Comparison of ENCODE assay signal across 26 cellular contexts in genomic region chr10:121498071-121498470, GRCh38.
A peak's percentile ranks its signal among the peaks of the same experiment; 100 is the strongest.
DNase-seq lines count a peak whose midpoint lies in the region; ATAC-seq and TF ChIP-seq lines count a peak whose summit lies in the region.
"Had no signal": no experiment of that assay in that cellular context is flagged by ENCODE, and none has a peak within 500 bp of the region (broad histone marks: within the 10 kb centered on the region; RNA-seq: fewer than 3 reads in every experiment).

No MANE protein-coding gene starts in this region.

- peaks cover 25% of the 10 kb centered on the region for H3K4me1 Mint-ChIP-seq in endodermal cell
- peaks cover 23% of the 10 kb centered on the region for H3K4me1 Mint-ChIP-seq in neural progenitor cell

- 80 to 84% methylated on average over 3 of the region's 3 CpGs for WGBS in endodermal cell (ENCODE audit: insufficient coverage in 1 of 2, insufficient read length in 1 of 2), 2 experiments
- WGBS in gastroesophageal sphincter (ENCODE audit: low coverage in 1 of 2), 2 donors = 74 to 94% methylated on average over 2 to 3 of the region's 3 CpGs

- TF ChIP-seq CTCF in DOHH2 (IDR thresholded peaks at IDR 0.05; ENCODE audit: low read depth, low read length, poor library complexity, severe bottlenecking) (peak; percentile 38), OCI-LY1 (IDR thresholded peaks at IDR 0.05; ENCODE audit: low read length) (peak; percentile 28; the same call in 1 of the 2 replicates), endodermal cell (conservative IDR thresholded peaks at IDR 0.05) (peak; percentile 69), neural progenitor cell (IDR thresholded peaks at IDR 0.05) (peak; percentile 35), gastroesophageal sphincter (IDR thresholded peaks at IDR 0.05) (no peak)

- no peak overlapping the region for H2AFZ ChIP-seq in OCI-LY1 (ENCODE audit: low read length)
- no peak overlapping the region for H2AFZ ChIP-seq in neural progenitor cell (replicated peaks)

- H3K27me3 Mint-ChIP-seq in endodermal cell (ENCODE audit: insufficient read depth) = no peaks in the 10 kb centered on the region
- H3K27me3 Mint-ChIP-seq in neural progenitor cell (ENCODE audit: insufficient read depth, low read depth) = peaks cover 5% of the 10 kb centered on the region
- H3K27me3 Mint-ChIP-seq: progenitor cell of endocrine pancreas had no signal

- H3K36me3 ChIP-seq in DOHH2 (ENCODE audit: control insufficient read depth, low read length) (no peaks in the 10 kb centered on the region), OCI-LY1 (ENCODE audit: insufficient read depth, low read length) (no peaks in the 10 kb centered on the region), endodermal cell (ENCODE audit: control insufficient read depth, insufficient read depth, low read length) (peaks cover 55% of the 10 kb centered on the region), neural progenitor cell (peaks cover 10% of the 10 kb centered on the region), gastroesophageal sphincter (peaks cover 0 to 48% of the 10 kb centered on the region in 2 donors)
- H3K36me3 ChIP-seq: neutrophil had no signal

- no peak for TF ChIP-seq POLR2A in gastroesophageal sphincter (IDR thresholded peaks at IDR 0.05)

- H3K4me1 ChIP-seq in DOHH2 (ENCODE audit: control insufficient read depth, low read length) (no peaks in the 10 kb centered on the region), OCI-LY1 (ENCODE audit: insufficient read depth, low read length, severe bottlenecking) (no peaks in the 10 kb centered on the region), endodermal cell (ENCODE audit: control insufficient read depth, insufficient read depth, low read length) (peaks cover 3% of the 10 kb centered on the region), neural progenitor cell (peaks cover 8% of the 10 kb centered on the region), gastroesophageal sphincter (peaks cover 0 to 13% (median 0%) of the 10 kb centered on the region in 3 donors)

- H3K27ac ChIP-seq in DOHH2 (ENCODE audit: low read depth, low read length) = no peak overlapping the region
- H3K27ac ChIP-seq in OCI-LY1 (ENCODE audit: low read depth, low read length, poor library complexity, severe bottlenecking) = no peak overlapping the region
- no peak overlapping the region for H3K27ac ChIP-seq in endodermal cell (ENCODE audit: low read depth, low read length)
- no peak overlapping the region for H3K27ac ChIP-seq in neural progenitor cell
- H3K27ac ChIP-seq in gastroesophageal sphincter = no peak overlapping the region
- H3K27ac ChIP-seq: KMS-11, neutrophil had no signal

- H3K9me3 ChIP-seq in DOHH2 (ENCODE audit: control insufficient read depth, insufficient read depth, low read length) (no peaks in the 10 kb centered on the region), OCI-LY1 (ENCODE audit: low read length) (no peaks in the 10 kb centered on the region), endodermal cell (ENCODE audit: control insufficient read depth, low read length) (no peaks in the 10 kb centered on the region), neural progenitor cell (ENCODE audit: low read depth) (no peaks in the 10 kb centered on the region), gastroesophageal sphincter (no peaks in the 10 kb centered on the region)
- H3K9me3 ChIP-seq: neutrophil, sigmoid colon had no signal

- no peaks in the 10 kb centered on the region for H4K20me1 ChIP-seq in DOHH2 (ENCODE audit: control insufficient read depth, insufficient read depth, low read depth, low read length)
- no peaks in the 10 kb centered on the region for H4K20me1 ChIP-seq in OCI-LY1 (ENCODE audit: insufficient read depth, low read length)
- peaks cover 53% of the 10 kb centered on the region for H4K20me1 ChIP-seq in neural progenitor cell (ENCODE audit: low read depth)

- H3K4me2 ChIP-seq in DOHH2 (ENCODE audit: low read length) (no peak overlapping the region), OCI-LY1 (ENCODE audit: low read length) (no peak overlapping the region), neural progenitor cell (no peak overlapping the region)
- H3K4me2 ChIP-seq: KMS-11 had no signal

- H3K27me3 ChIP-seq in DOHH2 (ENCODE audit: control insufficient read depth, low read length) (no peaks in the 10 kb centered on the region), OCI-LY1 (ENCODE audit: insufficient read depth, low read length) (no peaks in the 10 kb centered on the region; the same call in 1 of the 2 replicates), endodermal cell (ENCODE audit: control insufficient read depth, insufficient read depth, low read length, poor library complexity, severe bottlenecking) (no peaks in the 10 kb centered on the region), neural progenitor cell (no peaks in the 10 kb centered on the region), gastroesophageal sphincter (no peaks in the 10 kb centered on the region)
- H3K27me3 ChIP-seq: neutrophil, sigmoid colon had no signal

- ATAC-seq in HG02571 (IDR thresholded peaks at IDR 0.05; ENCODE audit: unreplicated experiment) = no peak
- ATAC-seq in gastroesophageal sphincter = no peak
- no peak for ATAC-seq in stimulated activated naive CD8-positive, alpha-beta T cell treated with anti-CD3 and anti-CD28 coated beads, Interleukin-15, Interleukin-2, amounts not matched to agents 100 U/mL and 50 U/mL, for 24 hours
- ATAC-seq: activated naive CD4-positive, alpha-beta T cell treated with anti-CD3 and anti-CD28 coated beads, Interleukin-2, amount 50 U/mL, for 72 hours; left ventricle myocardium superior had no signal

- no peaks in the 10 kb centered on the region for H3F3A ChIP-seq in DOHH2 (ENCODE audit: control insufficient read depth, insufficient read depth)
- no peaks in the 10 kb centered on the region for H3F3A ChIP-seq in OCI-LY1 (ENCODE audit: insufficient read depth, low read length)
- H3F3A ChIP-seq in neural progenitor cell (ENCODE audit: low read depth) = peaks cover 7% of the 10 kb centered on the region

- H3K27ac Mint-ChIP-seq in endodermal cell (no peak overlapping the region), neural progenitor cell (no peak overlapping the region)
- H3K27ac Mint-ChIP-seq: activated naive CD4-positive, alpha-beta T cell treated with anti-CD3 and anti-CD28 coated beads, Interleukin-2, amount 50 U/mL, for 72 hours had no signal

- H3K36me3 Mint-ChIP-seq in endodermal cell (ENCODE audit: low read depth) (peaks cover 79% of the 10 kb centered on the region), neural progenitor cell (peaks cover 75% of the 10 kb centered on the region)

- H3K9ac ChIP-seq in OCI-LY1 (ENCODE audit: low read length) = no peak overlapping the region
- H3K9ac ChIP-seq in endodermal cell (ENCODE audit: extremely low read depth, low read length, poor library complexity, severe bottlenecking) = no peak overlapping the region
- H3K9ac ChIP-seq in neural progenitor cell = no peak overlapping the region
- H3K9ac ChIP-seq: KMS-11 had no signal

- H3K79me2 ChIP-seq in DOHH2 (ENCODE audit: control insufficient read depth, low read length) (no peaks in the 10 kb centered on the region), OCI-LY1 (ENCODE audit: insufficient read depth, low read length) (no peaks in the 10 kb centered on the region), neural progenitor cell (ENCODE audit: low read depth) (peaks cover 35% of the 10 kb centered on the region)

- DNase-seq in endodermal cell = peak; percentile 75
- no peak for DNase-seq in neural progenitor cell (ENCODE audit: low spot score)
- no peak for DNase-seq in SIG-M5 treated with dmso at 0.1 percent for 504 hours (lab: John Stamatoyannopoulos, UW; ENCODE audit: unreplicated experiment)
- no peak for DNase-seq in stimulated activated naive CD8-positive, alpha-beta T cell treated with anti-CD3 and anti-CD28 coated beads, Interleukin-15, Interleukin-2, amounts not matched to agents 100 U/mL and 50 U/mL, for 24 hours
- DNase-seq: ACHN; activated CD4-positive, alpha-beta T cell treated with anti-CD3 and anti-CD28 coated beads for 4 hours; activated CD8-positive, alpha-beta memory T cell treated with anti-CD3 and anti-CD28 coated beads for 24 hours; amygdala; DMS53; left ventricle myocardium superior; NCI-H1417 treated with DMSO at 0.1 percent for 48 hours; NCI-H2081 treated with DMSO at 0.1 percent for 48 hours; SIG-M5; sigmoid colon; stimulated activated CD4-positive, alpha-beta T cell treated with anti-CD3 and anti-CD28 coated beads, Interleukin-12 subunit alpha, Interleukin-12 subunit beta, amount 100 ng/mL, for 4 hours; stimulated activated CD4-positive, alpha-beta T cell treated with anti-CD3 and anti-CD28 coated beads, Interleukin-4, amount 100 ng/mL, for 1 hour; T-helper 9 cell; trophoblast cell had no signal

- H3K4me3 ChIP-seq in DOHH2 (ENCODE audit: low read length) (no peak overlapping the region), OCI-LY1 (ENCODE audit: low read depth, low read length, poor library complexity, severe bottlenecking) (no peak overlapping the region), endodermal cell (ENCODE audit: low read length) (no peak overlapping the region), neural progenitor cell (no peak overlapping the region), gastroesophageal sphincter (no peak overlapping the region)
- H3K4me3 ChIP-seq: sigmoid colon had no signal

- H3K9me3 Mint-ChIP-seq in endodermal cell (no peaks in the 10 kb centered on the region), neural progenitor cell (no peaks in the 10 kb centered on the region)
- H3K9me3 Mint-ChIP-seq: activated naive CD4-positive, alpha-beta T cell treated with anti-CD3 and anti-CD28 coated beads, Interleukin-2, amount 50 U/mL, for 72 hours had no signal

- no peak overlapping the region for H3K4me3 Mint-ChIP-seq in endodermal cell
- no peak overlapping the region for H3K4me3 Mint-ChIP-seq in neural progenitor cell

- no peaks in the 10 kb centered on the region for H3K9me2 ChIP-seq in DOHH2 (replicated peaks; ENCODE audit: control insufficient read depth, low read length)
- H3K9me2 ChIP-seq in OCI-LY1 (ENCODE audit: low read depth, low read length) = no peaks in the 10 kb centered on the region

- no peak for TF ChIP-seq EP300 in gastroesophageal sphincter (IDR thresholded peaks at IDR 0.05)

Comparison
In these comparisons a context has a peak if more than half of its experiments do, and no peak if none do; other contexts are left out.
1. CTCF ChIP-seq: peak in DOHH2 (single experiment), OCI-LY1 (single experiment), endodermal cell (single experiment) and neural progenitor cell (single experiment); none in gastroesophageal sphincter (0 of 4).